Comparison of ENCODE assay signal across 21 cellular contexts in the genomic region with DNA sequence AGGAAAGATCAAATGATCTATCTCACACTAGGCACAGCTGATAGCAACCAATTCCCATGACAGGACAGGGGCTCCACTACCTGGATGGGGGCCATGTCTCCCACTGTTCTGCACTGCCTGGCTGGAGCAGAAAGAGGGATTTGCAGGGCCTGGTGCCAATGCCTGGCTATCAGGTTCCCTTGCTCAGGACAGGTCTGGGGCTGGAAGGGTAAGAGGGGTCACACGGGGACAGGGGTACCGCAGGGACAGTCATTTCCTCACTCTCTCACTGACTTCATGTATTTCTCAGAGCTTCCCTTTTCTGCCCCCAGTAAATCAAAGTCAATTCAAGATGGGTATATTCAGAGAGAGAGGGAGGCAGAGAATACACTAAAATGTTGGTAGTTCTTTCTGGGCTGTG.
"Had no signal": no experiment of that assay in that cellular context is flagged by ENCODE, and none has a peak within 500 bp of the region (broad histone marks: within the 10 kb centered on the region; RNA-seq: fewer than 3 reads in every experiment).

No MANE protein-coding gene starts in this region.

- ATAC-seq: activated CD8-positive, alpha-beta T cell treated with anti-CD3 and anti-CD28 coated beads for 36 hours; gastroesophageal sphincter; mucosa of descending colon; stimulated activated naive CD8-positive, alpha-beta T cell treated with anti-CD3 and anti-CD28 coated beads, Interleukin-15, Interleukin-2, amounts not matched to agents 100 U/mL and 50 U/mL, for 24 hours had no signal

- H3K36me3 ChIP-seq: ascending aorta, gastroesophageal sphincter, heart left ventricle, neural progenitor cell, prostate gland, right atrium auricular region, tibial artery had no signal

- H3K9me3 Mint-ChIP-seq: activated CD4-positive, alpha-beta T cell treated with anti-CD3 and anti-CD28 coated beads, Interleukin-2, amount 10 ng/mL, durations not matched to agents 24 days and 14 days; activated CD8-positive, alpha-beta T cell treated with anti-CD3 and anti-CD28 coated beads for 36 hours; activated naive CD4-positive, alpha-beta T cell treated with anti-CD3 and anti-CD28 coated beads, Interleukin-2, amount 10 ng/mL, durations not matched to agents 7 days and 5 days; activated T-cell treated with anti-CD3 and anti-CD28 coated beads, Interleukin-2, amount 50 U/mL, for 24 hours; central memory CD8-positive, alpha-beta T cell; naive B cell; neural progenitor cell had no signal

- H3K36me3 Mint-ChIP-seq: activated naive CD4-positive, alpha-beta T cell treated with anti-CD3 and anti-CD28 coated beads, Interleukin-2, amount 10 ng/mL, durations not matched to agents 7 days and 5 days; naive B cell; neural progenitor cell had no signal

- DNase-seq: activated CD4-positive, alpha-beta T cell treated with anti-CD3 and anti-CD28 coated beads, Interleukin-2, amount 10 ng/mL, durations not matched to agents 24 days and 14 days; activated CD8-positive, alpha-beta T cell treated with anti-CD3 and anti-CD28 coated beads for 36 hours; activated naive CD4-positive, alpha-beta T cell treated with anti-CD3 and anti-CD28 coated beads, Interleukin-2, amount 10 ng/mL, durations not matched to agents 7 days and 5 days; activated T-cell treated with anti-CD3 and anti-CD28 coated beads, Interleukin-2, amount 50 U/mL, for 24 hours; heart left ventricle; kidney glomerular epithelial cell; mesenchymal stem cell; mucosa of descending colon; naive B cell; stimulated activated CD4-positive, alpha-beta T cell treated with anti-CD3 and anti-CD28 coated beads, Interleukin-12 subunit alpha, Interleukin-12 subunit beta, amount 100 ng/mL, for 4 hours; stimulated activated CD4-positive, alpha-beta T cell treated with anti-CD3 and anti-CD28 coated beads, Interleukin-2, amount 100 ng/mL, for 24 hours; stimulated activated naive CD8-positive, alpha-beta T cell treated with anti-CD3 and anti-CD28 coated beads, Interleukin-15, Interleukin-2, amounts not matched to agents 100 U/mL and 50 U/mL, for 24 hours; T1000; tibial artery had no signal

- H3K27ac ChIP-seq: ascending aorta, coronary artery, gastroesophageal sphincter, heart left ventricle, neural progenitor cell, prostate gland, right atrium auricular region, tibial artery had no signal

- H3K27me3 ChIP-seq: ascending aorta, gastroesophageal sphincter, heart left ventricle, neural progenitor cell, right atrium auricular region, tibial artery had no signal

- H3K4me3 Mint-ChIP-seq: activated CD4-positive, alpha-beta T cell treated with anti-CD3 and anti-CD28 coated beads, Interleukin-2, amount 10 ng/mL, durations not matched to agents 24 days and 14 days; activated CD8-positive, alpha-beta T cell treated with anti-CD3 and anti-CD28 coated beads for 36 hours; activated naive CD4-positive, alpha-beta T cell treated with anti-CD3 and anti-CD28 coated beads, Interleukin-2, amount 10 ng/mL, durations not matched to agents 7 days and 5 days; activated T-cell treated with anti-CD3 and anti-CD28 coated beads, Interleukin-2, amount 50 U/mL, for 24 hours; central memory CD8-positive, alpha-beta T cell; naive B cell; neural progenitor cell had no signal

- H3K27ac Mint-ChIP-seq: activated CD4-positive, alpha-beta T cell treated with anti-CD3 and anti-CD28 coated beads, Interleukin-2, amount 10 ng/mL, durations not matched to agents 24 days and 14 days; activated CD8-positive, alpha-beta T cell treated with anti-CD3 and anti-CD28 coated beads for 36 hours; activated naive CD4-positive, alpha-beta T cell treated with anti-CD3 and anti-CD28 coated beads, Interleukin-2, amount 10 ng/mL, durations not matched to agents 7 days and 5 days; activated T-cell treated with anti-CD3 and anti-CD28 coated beads, Interleukin-2, amount 50 U/mL, for 24 hours; naive B cell; neural progenitor cell had no signal

- H3K4me1 ChIP-seq: prostate gland had no signal

- H3K9me3 ChIP-seq: ascending aorta, gastroesophageal sphincter, heart left ventricle, mucosa of descending colon, prostate gland, right atrium auricular region, tibial artery had no signal

- H3K27me3 Mint-ChIP-seq: activated CD4-positive, alpha-beta T cell treated with anti-CD3 and anti-CD28 coated beads, Interleukin-2, amount 10 ng/mL, durations not matched to agents 24 days and 14 days had no signal

- H3K4me1 Mint-ChIP-seq: activated CD4-positive, alpha-beta T cell treated with anti-CD3 and anti-CD28 coated beads, Interleukin-2, amount 10 ng/mL, durations not matched to agents 24 days and 14 days; activated naive CD4-positive, alpha-beta T cell treated with anti-CD3 and anti-CD28 coated beads, Interleukin-2, amount 10 ng/mL, durations not matched to agents 7 days and 5 days; central memory CD8-positive, alpha-beta T cell; naive B cell; neural progenitor cell had no signal

- H3K4me3 ChIP-seq: ascending aorta, coronary artery, gastroesophageal sphincter, heart left ventricle, mucosa of descending colon, neural progenitor cell, prostate gland, right atrium auricular region, tibial artery had no signal
